In genomic region chr1:115771847-115772457, GRCh38 we compare ENCODE assay signal across 8 cellular contexts. TPM values are rescaled to one million over a fixed set of nuclear protein-coding genes. Genes with fewer than 3 reads are reported as not detected.
DNase-seq lines count a peak whose midpoint lies in the region; ATAC-seq and TF ChIP-seq lines count a peak whose summit lies in the region.

No MANE protein-coding gene starts in this region.

- H3K27ac Mint-ChIP-seq in neural crest cell (ENCODE audit: unreplicated experiment), result no peak overlapping the region
- H3K27ac Mint-ChIP-seq in activated T-helper 1 cell treated with anti-CD3 and anti-CD28 coated beads, Interleukin-12 subunit alpha, Interleukin-12 subunit beta, Interleukin-2, Interleukin-4 antibody, amounts not matched to agents 30 ng/mL and 10 ng/mL and 1 ng/mL, durations not matched to agents 14 hours and 24 hours and 36 hours, result no peak overlapping the region

- intact Hi-C loops in activated T-helper 1 cell treated with anti-CD3 and anti-CD28 coated beads, Interleukin-12 subunit alpha, Interleukin-12 subunit beta, Interleukin-2, Interleukin-4 antibody, amounts not matched to agents 30 ng/mL and 10 ng/mL and 1 ng/mL, durations not matched to agents 14 hours and 24 hours and 36 hours (cut with micrococcal nuclease), result loop anchor here (1.0 to 5.0 kb wide), 3 partner anchors 65 to 635 kb away; no protein-coding TSS in a partner anchor

- no peaks in the 10 kb centered on the region for H3K9me3 Mint-ChIP-seq in neural crest cell
- H3K9me3 Mint-ChIP-seq in activated T-helper 1 cell treated with anti-CD3 and anti-CD28 coated beads, Interleukin-12 subunit alpha, Interleukin-12 subunit beta, Interleukin-2, Interleukin-4 antibody, amounts not matched to agents 30 ng/mL and 10 ng/mL and 1 ng/mL, durations not matched to agents 14 hours and 24 hours and 36 hours, result no peaks in the 10 kb centered on the region

- peaks cover 18% of the 10 kb centered on the region for H3K4me1 Mint-ChIP-seq in neural crest cell
- no peaks in the 10 kb centered on the region for H3K4me1 Mint-ChIP-seq in activated T-helper 1 cell treated with anti-CD3 and anti-CD28 coated beads, Interleukin-12 subunit alpha, Interleukin-12 subunit beta, Interleukin-2, Interleukin-4 antibody, amounts not matched to agents 30 ng/mL and 10 ng/mL and 1 ng/mL, durations not matched to agents 14 hours and 24 hours and 36 hours (ENCODE audit: low read depth)

- peak; percentile 83 for TF ChIP-seq CTCF in fibroblast of villous mesenchyme (IDR thresholded peaks at IDR 0.05; ENCODE audit: insufficient read depth, low read depth, low read length)
- TF ChIP-seq CTCF in neural crest cell (conservative IDR thresholded peaks at IDR 0.05), result peak; percentile 86

- DNase-seq in COLO829 (ENCODE audit: low spot score) (peak; percentile 60), NCI-H2081 treated with DMSO at 0.1 percent for 48 hours (lab: John Stamatoyannopoulos, UW) (peak; percentile 52), UCSD-AML1 (lab: John Stamatoyannopoulos, UW; ENCODE audit: unreplicated experiment) (peak; percentile 44), fibroblast of villous mesenchyme (ENCODE audit: low read depth) (peak; percentile 83), neural crest cell (ENCODE audit: low read depth, low spot score) (peak; percentile 59)
- no peak for DNase-seq in activated T-helper 1 cell treated with anti-CD3 and anti-CD28 coated beads, Interleukin-12 subunit alpha, Interleukin-12 subunit beta, Interleukin-2, Interleukin-4 antibody, amounts not matched to agents 30 ng/mL and 10 ng/mL and 1 ng/mL, durations not matched to agents 14 hours and 24 hours and 36 hours (ENCODE audit: low spot score)

- no peak overlapping the region for H3K4me3 ChIP-seq in fibroblast of villous mesenchyme (ENCODE audit: low read depth, low read length)

- H3K27me3 Mint-ChIP-seq in neural crest cell (ENCODE audit: low read depth), result no peaks in the 10 kb centered on the region
- H3K27me3 Mint-ChIP-seq in activated T-helper 1 cell treated with anti-CD3 and anti-CD28 coated beads, Interleukin-12 subunit alpha, Interleukin-12 subunit beta, Interleukin-2, Interleukin-4 antibody, amounts not matched to agents 30 ng/mL and 10 ng/mL and 1 ng/mL, durations not matched to agents 14 hours and 24 hours and 36 hours (ENCODE audit: insufficient read depth), result peaks cover 8% of the 10 kb centered on the region

- no peak overlapping the region for H3K4me3 Mint-ChIP-seq in neural crest cell
- no peak overlapping the region for H3K4me3 Mint-ChIP-seq in activated T-helper 1 cell treated with anti-CD3 and anti-CD28 coated beads, Interleukin-12 subunit alpha, Interleukin-12 subunit beta, Interleukin-2, Interleukin-4 antibody, amounts not matched to agents 30 ng/mL and 10 ng/mL and 1 ng/mL, durations not matched to agents 14 hours and 24 hours and 36 hours

- ATAC-seq in GM18873 (IDR thresholded peaks at IDR 0.05; ENCODE audit: low FRiP score, unreplicated experiment), result peak; percentile 79
- peak; percentile 80 for ATAC-seq in HG03139 (IDR thresholded peaks at IDR 0.05; ENCODE audit: unreplicated experiment)

- no peaks in the 10 kb centered on the region for H3K36me3 Mint-ChIP-seq in neural crest cell (ENCODE audit: low read depth)
- H3K36me3 Mint-ChIP-seq in activated T-helper 1 cell treated with anti-CD3 and anti-CD28 coated beads, Interleukin-12 subunit alpha, Interleukin-12 subunit beta, Interleukin-2, Interleukin-4 antibody, amounts not matched to agents 30 ng/mL and 10 ng/mL and 1 ng/mL, durations not matched to agents 14 hours and 24 hours and 36 hours (ENCODE audit: low read depth), result no peaks in the 10 kb centered on the region

RNA-seq across cellular contexts. Expression of gene CASQ2, which starts 3.4 kb away (rescaled TPM):
- total RNA-seq in fibroblast of villous mesenchyme (not detected in 2 replicates), neural crest cell (0.11 and 0.12 TPM in 2 replicates)
- total RNA-seq in activated T-helper 1 cell treated with anti-CD3 and anti-CD28 coated beads, Interleukin-12 subunit alpha, Interleukin-12 subunit beta, Interleukin-2, Interleukin-4 antibody, amounts not matched to agents 30 ng/mL and 10 ng/mL and 1 ng/mL, durations not matched to agents 14 hours and 24 hours and 36 hours, result not detected in 2 replicates
